Comparison of ENCODE assay signal across 13 cellular contexts in the genomic region with DNA sequence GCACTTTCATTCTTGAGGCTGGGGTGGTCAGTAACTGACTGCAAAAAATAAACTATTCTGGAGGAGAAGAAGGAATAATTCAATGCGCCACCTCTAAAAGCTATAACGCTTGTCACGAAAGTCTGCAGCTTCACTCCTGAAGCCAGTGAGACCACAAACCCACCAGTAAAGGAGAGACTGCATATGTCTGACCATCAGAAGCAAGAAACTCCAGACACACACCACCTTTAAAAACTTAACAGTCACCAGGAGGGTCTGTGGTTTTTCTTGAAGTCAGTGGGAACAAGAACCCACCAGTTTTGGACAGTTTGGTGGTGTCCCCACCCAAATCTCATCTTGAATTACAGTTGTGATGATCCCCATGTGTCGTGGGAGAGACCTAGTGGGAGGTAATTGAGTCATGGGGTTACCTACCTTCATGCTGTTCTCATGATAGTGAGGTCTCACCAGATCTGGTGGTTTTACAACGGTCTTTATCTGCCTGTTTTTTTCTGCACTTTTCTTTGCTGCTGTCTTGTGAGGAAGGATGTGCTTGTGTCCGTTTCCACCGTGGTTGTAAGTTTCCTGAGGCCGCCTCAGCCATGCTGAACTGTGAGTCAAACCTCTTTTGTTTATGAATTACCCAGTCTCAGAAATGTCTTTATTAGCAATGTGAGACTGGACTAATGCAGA. TPM values are rescaled to one million over a fixed set of nuclear protein-coding genes. Genes with fewer than 3 reads are reported as not detected.
DNase-seq lines count a peak whose midpoint lies in the region; ATAC-seq and TF ChIP-seq lines count a peak whose summit lies in the region.
"Had no signal": no experiment of that assay in that cellular context is flagged by ENCODE, and none has a peak within 500 bp of the region (broad histone marks: within the 10 kb centered on the region; RNA-seq: fewer than 3 reads in every experiment).

No MANE protein-coding gene starts in this region.

- POLR2A ChIA-PET in activated naive CD8-positive, alpha-beta T cell treated with anti-CD3 and anti-CD28 coated beads, Interleukin-2, amount 10 ng/mL, durations not matched to agents 7 days and 5 days (lab: Charles Lee) = no interaction called here

- no peaks in the 10 kb centered on the region for H3K27me3 Mint-ChIP-seq in activated naive CD8-positive, alpha-beta T cell treated with anti-CD3 and anti-CD28 coated beads, Interleukin-2, amount 10 ng/mL, durations not matched to agents 7 days and 5 days
- H3K27me3 Mint-ChIP-seq in activated naive CD8-positive, alpha-beta T cell treated with anti-CD3 and anti-CD28 coated beads for 36 hours = no peaks in the 10 kb centered on the region
- peaks cover 2% of the 10 kb centered on the region for H3K27me3 Mint-ChIP-seq in activated naive CD8-positive, alpha-beta T cell treated with anti-CD3 and anti-CD28 coated beads, Interleukin-2, amount 50 U/mL, for 24 hours
- no peaks in the 10 kb centered on the region for H3K27me3 Mint-ChIP-seq in progenitor cell of endocrine pancreas

- no peak for DNase-seq in activated naive CD8-positive, alpha-beta T cell treated with anti-CD3 and anti-CD28 coated beads, Interleukin-2, amount 10 ng/mL, durations not matched to agents 7 days and 5 days
- DNase-seq in activated naive CD8-positive, alpha-beta T cell treated with anti-CD3 and anti-CD28 coated beads for 36 hours = no peak
- no peak for DNase-seq in activated naive CD8-positive, alpha-beta T cell treated with anti-CD3 and anti-CD28 coated beads, Interleukin-2, amount 50 U/mL, for 24 hours
- DNase-seq in iris pigment epithelial cell (ENCODE audit: low read depth) (peak; percentile 14), progenitor cell of endocrine pancreas (ENCODE audit: low spot score, unreplicated experiment) (no peak), foreskin melanocyte (no peak), DMS53 treated with DMSO at 0.1 percent for 48 hours (lab: John Stamatoyannopoulos, UW; ENCODE audit: unreplicated experiment) (no peak), anterior cingulate cortex (lab: John Stamatoyannopoulos, UW) (no peak)
- DNase-seq: 8988T; Calu3; CD8-positive, alpha-beta T cell had no signal

- H3K9me3 Mint-ChIP-seq in activated naive CD8-positive, alpha-beta T cell treated with anti-CD3 and anti-CD28 coated beads, Interleukin-2, amount 10 ng/mL, durations not matched to agents 7 days and 5 days = peaks cover 15% of the 10 kb centered on the region
- H3K9me3 Mint-ChIP-seq in activated naive CD8-positive, alpha-beta T cell treated with anti-CD3 and anti-CD28 coated beads for 36 hours = peaks cover 10% of the 10 kb centered on the region
- peaks cover 13% of the 10 kb centered on the region for H3K9me3 Mint-ChIP-seq in activated naive CD8-positive, alpha-beta T cell treated with anti-CD3 and anti-CD28 coated beads, Interleukin-2, amount 50 U/mL, for 24 hours
- H3K9me3 Mint-ChIP-seq in progenitor cell of endocrine pancreas (ENCODE audit: low read depth) = peaks cover 12% of the 10 kb centered on the region
- H3K9me3 Mint-ChIP-seq: CD8-positive, alpha-beta T cell; IgD-negative memory B cell had no signal

- ATAC-seq in activated naive CD8-positive, alpha-beta T cell treated with anti-CD3 and anti-CD28 coated beads, Interleukin-2, amount 10 ng/mL, durations not matched to agents 7 days and 5 days (ENCODE audit: low read depth) = no peak
- no peak for ATAC-seq in activated naive CD8-positive, alpha-beta T cell treated with anti-CD3 and anti-CD28 coated beads, Interleukin-2, amount 50 U/mL, for 24 hours
- ATAC-seq: CD8-positive, alpha-beta T cell; GM23338 had no signal

- H3K4me3 Mint-ChIP-seq in activated naive CD8-positive, alpha-beta T cell treated with anti-CD3 and anti-CD28 coated beads, Interleukin-2, amount 10 ng/mL, durations not matched to agents 7 days and 5 days = no peak overlapping the region
- no peak overlapping the region for H3K4me3 Mint-ChIP-seq in activated naive CD8-positive, alpha-beta T cell treated with anti-CD3 and anti-CD28 coated beads for 36 hours
- H3K4me3 Mint-ChIP-seq in activated naive CD8-positive, alpha-beta T cell treated with anti-CD3 and anti-CD28 coated beads, Interleukin-2, amount 50 U/mL, for 24 hours = no peak overlapping the region
- no peak overlapping the region for H3K4me3 Mint-ChIP-seq in progenitor cell of endocrine pancreas (ENCODE audit: low read depth)
- H3K4me3 Mint-ChIP-seq: CD8-positive, alpha-beta T cell; GM23338; IgD-negative memory B cell had no signal

- TF ChIP-seq CTCF in progenitor cell of endocrine pancreas (IDR thresholded peaks at IDR 0.05; ENCODE audit: unreplicated experiment) = no peak

- peaks cover 17% of the 10 kb centered on the region for H3K36me3 Mint-ChIP-seq in activated naive CD8-positive, alpha-beta T cell treated with anti-CD3 and anti-CD28 coated beads, Interleukin-2, amount 10 ng/mL, durations not matched to agents 7 days and 5 days
- H3K36me3 Mint-ChIP-seq in activated naive CD8-positive, alpha-beta T cell treated with anti-CD3 and anti-CD28 coated beads for 36 hours = peaks cover 7% of the 10 kb centered on the region
- H3K36me3 Mint-ChIP-seq in activated naive CD8-positive, alpha-beta T cell treated with anti-CD3 and anti-CD28 coated beads, Interleukin-2, amount 50 U/mL, for 24 hours (ENCODE audit: low read depth) = peaks cover 2% of the 10 kb centered on the region
- peaks cover 6% of the 10 kb centered on the region for H3K36me3 Mint-ChIP-seq in progenitor cell of endocrine pancreas (ENCODE audit: insufficient read depth)
- H3K36me3 Mint-ChIP-seq: CD8-positive, alpha-beta T cell; IgD-negative memory B cell had no signal

- peaks cover 18% of the 10 kb centered on the region for H3K4me1 Mint-ChIP-seq in activated naive CD8-positive, alpha-beta T cell treated with anti-CD3 and anti-CD28 coated beads, Interleukin-2, amount 10 ng/mL, durations not matched to agents 7 days and 5 days
- H3K4me1 Mint-ChIP-seq in activated naive CD8-positive, alpha-beta T cell treated with anti-CD3 and anti-CD28 coated beads for 36 hours = peaks cover 29% of the 10 kb centered on the region
- H3K4me1 Mint-ChIP-seq in activated naive CD8-positive, alpha-beta T cell treated with anti-CD3 and anti-CD28 coated beads, Interleukin-2, amount 50 U/mL, for 24 hours = peaks cover 45% of the 10 kb centered on the region
- peaks cover 3% of the 10 kb centered on the region for H3K4me1 Mint-ChIP-seq in progenitor cell of endocrine pancreas (ENCODE audit: low read depth)

- peak overlapping the region; percentile 32 for H3K27ac Mint-ChIP-seq in activated naive CD8-positive, alpha-beta T cell treated with anti-CD3 and anti-CD28 coated beads, Interleukin-2, amount 10 ng/mL, durations not matched to agents 7 days and 5 days
- no peak overlapping the region for H3K27ac Mint-ChIP-seq in activated naive CD8-positive, alpha-beta T cell treated with anti-CD3 and anti-CD28 coated beads for 36 hours
- peak overlapping the region; percentile 34 for H3K27ac Mint-ChIP-seq in activated naive CD8-positive, alpha-beta T cell treated with anti-CD3 and anti-CD28 coated beads, Interleukin-2, amount 50 U/mL, for 24 hours
- peak overlapping the region; percentile 14 for H3K27ac Mint-ChIP-seq in progenitor cell of endocrine pancreas
- H3K27ac Mint-ChIP-seq: CD8-positive, alpha-beta T cell; GM23338; IgD-negative memory B cell had no signal

RNA-seq across cellular contexts. Expression of a gene that starts 6.3 kb away (rescaled TPM):
- total RNA-seq in activated naive CD8-positive, alpha-beta T cell treated with anti-CD3 and anti-CD28 coated beads, Interleukin-2, amount 10 ng/mL, durations not matched to agents 7 days and 5 days = 10 to 100 TPM; 55.3 to 56.3 TPM
- 10 to 100 TPM; 54.9 to 56.5 TPM for total RNA-seq in activated naive CD8-positive, alpha-beta T cell treated with anti-CD3 and anti-CD28 coated beads for 36 hours
- 58.4 and 59.7 TPM in 2 replicates for total RNA-seq in progenitor cell of endocrine pancreas
